Comparison of ENCODE assay signal across 1 cellular context in the genomic region with DNA sequence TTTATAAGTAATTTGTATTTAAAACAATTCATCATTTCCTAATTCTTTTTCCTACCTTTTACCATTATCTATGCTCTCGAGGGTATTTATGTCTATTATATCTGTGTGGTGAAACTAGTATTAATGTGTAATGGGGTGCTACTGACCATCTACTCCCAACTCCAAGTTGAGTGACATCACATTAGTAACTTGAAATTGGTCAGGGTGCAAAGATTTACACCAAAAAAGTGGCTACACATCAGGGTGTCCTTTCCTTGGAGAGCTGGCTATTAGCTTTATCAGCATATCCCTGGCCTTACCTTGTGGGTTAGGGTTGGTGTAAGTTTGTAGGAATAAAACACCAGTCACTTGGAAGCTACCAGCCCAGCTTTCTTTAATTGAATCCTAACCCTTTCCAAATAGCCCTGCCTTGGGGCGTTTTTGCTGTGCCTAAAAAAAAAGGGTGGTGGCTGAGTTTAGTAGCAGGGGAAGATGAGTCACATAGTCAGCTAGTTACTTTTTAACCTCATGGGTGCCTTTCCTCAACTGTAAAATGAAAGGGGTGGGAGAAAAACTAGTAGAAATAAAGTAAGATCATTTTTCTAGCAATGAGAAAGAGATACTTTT.
TF ChIP-seq lines count a peak whose summit lies in the region.

No MANE protein-coding gene starts in this region.

TF ChIP-seq in HCT116, 20 proteins besides CTCF, POLR2A, EP300 and RAD21 (continued from another document):
- TF ChIP-seq POLR2AphosphoS5 (IDR thresholded peaks at IDR 0.05; ENCODE audit: low read depth, low read length) (peak; percentile 34; the same call in 1 of the 2 replicates), TCF7L2 (IDR thresholded peaks at IDR 0.05; ENCODE audit: borderline replicate concordance, extremely low read depth, insufficient read depth, insufficient read length) (no peak), EZH2phosphoT487 (IDR thresholded peaks at IDR 0.05; ENCODE audit: borderline replicate concordance) (no peak)
TF ChIP-seq in HCT116: peak in this region for 8.
